Comparison of ENCODE assay signal across 24 cellular contexts in genomic region chr7:148507741-148508285, GRCh38.
DNase-seq lines count a peak whose midpoint lies in the region; ATAC-seq and TF ChIP-seq lines count a peak whose summit lies in the region.
"Had no signal": no experiment of that assay in that cellular context is flagged by ENCODE, and none has a peak within 500 bp of the region (broad histone marks: within the 10 kb centered on the region; RNA-seq: fewer than 3 reads in every experiment).

No MANE protein-coding gene starts in this region.

- no peaks in the 10 kb centered on the region for H3K9me2 ChIP-seq in OCI-LY7 (ENCODE audit: insufficient read depth, low read length)

- H2AFZ ChIP-seq in OCI-LY7 (ENCODE audit: low read length) = no peak overlapping the region

- no peaks in the 10 kb centered on the region for H4K20me1 ChIP-seq in OCI-LY7 (ENCODE audit: insufficient read depth, low read length)

- H3K4me3 ChIP-seq in OCI-LY7 (ENCODE audit: low read depth, low read length, poor library complexity, severe bottlenecking) = no peak overlapping the region
- H3K4me3 ChIP-seq in gastroesophageal sphincter = no peak overlapping the region
- H3K4me3 ChIP-seq: left lung, MG63, prostate gland, sigmoid colon, SJCRH30, vagina had no signal

- no peak for TF ChIP-seq POLR2A in gastroesophageal sphincter (IDR thresholded peaks at IDR 0.05)

- H3K36me3 ChIP-seq in OCI-LY7 (ENCODE audit: insufficient read depth, low read length) = no peaks in the 10 kb centered on the region
- H3K36me3 ChIP-seq in gastroesophageal sphincter = no peaks in the 10 kb centered on the region
- H3K36me3 ChIP-seq: brain microvascular endothelial cell, left lung, MG63, prostate gland, sigmoid colon, SJCRH30, vagina had no signal

- peaks cover 30% of the 10 kb centered on the region for H3K4me1 Mint-ChIP-seq in activated naive CD4-positive, alpha-beta T cell treated with anti-CD3 and anti-CD28 coated beads for 36 hours (ENCODE audit: low read depth)
- peaks cover 3 to 5% of the 10 kb centered on the region in 2 donors for H3K4me1 Mint-ChIP-seq in effector memory CD8-positive, alpha-beta T cell (ENCODE audit: low read depth in 2 of 2)
- H3K4me1 Mint-ChIP-seq in stimulated activated effector memory CD8-positive, alpha-beta T cell treated with anti-CD3 and anti-CD28 coated beads, Interleukin-12 subunit alpha, Interleukin-12 subunit beta, amount 100 ng/mL, for 72 hours = peaks cover 18% of the 10 kb centered on the region
- H3K4me1 Mint-ChIP-seq in mesothelial cell of epicardium = no peaks in the 10 kb centered on the region

- CTCF ChIA-PET in activated naive CD4-positive, alpha-beta T cell treated with anti-CD3 and anti-CD28 coated beads for 36 hours (lab: Charles Lee) = interaction anchor here (1.0 kb wide), 1 partner anchor 11 kb away, joined by 3 read pairs; no protein-coding TSS in a partner anchor
- CTCF ChIA-PET in OCI-LY7 (lab: Charles Lee; ENCODE audit: unreplicated experiment) = no interaction called here

- H3K36me3 Mint-ChIP-seq in activated naive CD4-positive, alpha-beta T cell treated with anti-CD3 and anti-CD28 coated beads for 36 hours (ENCODE audit: low read depth) = no peaks in the 10 kb centered on the region
- no peaks in the 10 kb centered on the region for H3K36me3 Mint-ChIP-seq in effector memory CD8-positive, alpha-beta T cell (ENCODE audit: insufficient read depth)
- no peaks in the 10 kb centered on the region for H3K36me3 Mint-ChIP-seq in stimulated activated effector memory CD8-positive, alpha-beta T cell treated with anti-CD3 and anti-CD28 coated beads, Interleukin-12 subunit alpha, Interleukin-12 subunit beta, amount 100 ng/mL, for 72 hours
- H3K36me3 Mint-ChIP-seq in mesothelial cell of epicardium = no peaks in the 10 kb centered on the region

- no peak overlapping the region for H3K27ac ChIP-seq in OCI-LY7 (ENCODE audit: low read depth, low read length, poor library complexity, severe bottlenecking)
- no peak overlapping the region for H3K27ac ChIP-seq in gastroesophageal sphincter
- H3K27ac ChIP-seq: brain microvascular endothelial cell, left lung, prostate gland, sigmoid colon, SJCRH30, vagina had no signal

- WGBS in gastroesophageal sphincter (ENCODE audit: low coverage in 1 of 2), 2 donors = 83 to 88% methylated on average over 7 of the region's 7 CpGs

- peak overlapping the region; percentile 56 for H3K27ac Mint-ChIP-seq in activated naive CD4-positive, alpha-beta T cell treated with anti-CD3 and anti-CD28 coated beads for 36 hours
- peak overlapping the region; percentile 41 to 57 for H3K27ac Mint-ChIP-seq in effector memory CD8-positive, alpha-beta T cell
- peak overlapping the region; percentile 35 for H3K27ac Mint-ChIP-seq in stimulated activated effector memory CD8-positive, alpha-beta T cell treated with anti-CD3 and anti-CD28 coated beads, Interleukin-12 subunit alpha, Interleukin-12 subunit beta, amount 100 ng/mL, for 72 hours
- H3K27ac Mint-ChIP-seq in mesothelial cell of epicardium = no peak overlapping the region

- POLR2A ChIA-PET in OCI-LY7 (lab: Charles Lee) = no interaction called here

- BruUV-seq in OCI-LY7 (replicated peaks; lab: Mats Ljungman, UMichigan) = no TSS peak

- TF ChIP-seq CTCF in OCI-LY7 (conservative IDR thresholded peaks at IDR 0.05; ENCODE audit: low read length) (no peak), mesothelial cell of epicardium (IDR thresholded peaks at IDR 0.05; ENCODE audit: unreplicated experiment) (no peak), gastroesophageal sphincter (IDR thresholded peaks at IDR 0.05) (no peak)

- H3K27me3 ChIP-seq in gastroesophageal sphincter = no peaks in the 10 kb centered on the region
- H3K27me3 ChIP-seq: brain microvascular endothelial cell, MG63, sigmoid colon, vagina had no signal

- no peaks in the 10 kb centered on the region for H3K9me3 ChIP-seq in OCI-LY7 (ENCODE audit: low read length)
- no peaks in the 10 kb centered on the region for H3K9me3 ChIP-seq in gastroesophageal sphincter
- H3K9me3 ChIP-seq: Caco-2, left lung, MG63, prostate gland, sigmoid colon, SJCRH30, vagina had no signal

- no peak overlapping the region for H3K4me3 Mint-ChIP-seq in activated naive CD4-positive, alpha-beta T cell treated with anti-CD3 and anti-CD28 coated beads for 36 hours
- peak overlapping the region in 1 of 2 donors; percentile 53 for H3K4me3 Mint-ChIP-seq in effector memory CD8-positive, alpha-beta T cell
- peak overlapping the region; percentile 48 for H3K4me3 Mint-ChIP-seq in stimulated activated effector memory CD8-positive, alpha-beta T cell treated with anti-CD3 and anti-CD28 coated beads, Interleukin-12 subunit alpha, Interleukin-12 subunit beta, amount 100 ng/mL, for 72 hours
- no peak overlapping the region for H3K4me3 Mint-ChIP-seq in mesothelial cell of epicardium

- no peak for ATAC-seq in effector memory CD8-positive, alpha-beta T cell (replicated peaks)
- peak; percentile 81 for ATAC-seq in stimulated activated effector memory CD8-positive, alpha-beta T cell treated with anti-CD3 and anti-CD28 coated beads, Interleukin-12 subunit alpha, Interleukin-12 subunit beta, amount 100 ng/mL, for 72 hours
- ATAC-seq in gastroesophageal sphincter = no peak
- ATAC-seq: left lung had no signal

- intact Hi-C loops in activated naive CD4-positive, alpha-beta T cell treated with anti-CD3 and anti-CD28 coated beads for 36 hours (cut with micrococcal nuclease) = loop anchor here (1.0 to 5.0 kb wide), 11 partner anchors 27 to 431 kb away; partner anchors contain the start of gene EZH2
- intact Hi-C loops in OCI-LY7 (cut with micrococcal nuclease; ENCODE audit: unreplicated experiment) = loop anchor here (2.0 kb wide), 1 partner anchor 19 kb away; no protein-coding TSS in a partner anchor

- peak overlapping the region; percentile 35; the same call in 1 of the 2 replicates for H3K4me2 ChIP-seq in OCI-LY7 (ENCODE audit: low read length)

- no peaks in the 10 kb centered on the region for H3K9me3 Mint-ChIP-seq in activated naive CD4-positive, alpha-beta T cell treated with anti-CD3 and anti-CD28 coated beads for 36 hours
- no peaks in the 10 kb centered on the region for H3K9me3 Mint-ChIP-seq in effector memory CD8-positive, alpha-beta T cell
- H3K9me3 Mint-ChIP-seq in stimulated activated effector memory CD8-positive, alpha-beta T cell treated with anti-CD3 and anti-CD28 coated beads, Interleukin-12 subunit alpha, Interleukin-12 subunit beta, amount 100 ng/mL, for 72 hours = no peaks in the 10 kb centered on the region
- H3K9me3 Mint-ChIP-seq in mesothelial cell of epicardium = no peaks in the 10 kb centered on the region

- H3K27me3 Mint-ChIP-seq in activated naive CD4-positive, alpha-beta T cell treated with anti-CD3 and anti-CD28 coated beads for 36 hours (ENCODE audit: low read depth) = peaks cover 3% of the 10 kb centered on the region
- peaks cover under 1 to 28% of the 10 kb centered on the region in 2 donors for H3K27me3 Mint-ChIP-seq in effector memory CD8-positive, alpha-beta T cell
- H3K27me3 Mint-ChIP-seq in mesothelial cell of epicardium (ENCODE audit: low read depth) = no peaks in the 10 kb centered on the region

- DNase-seq in activated naive CD4-positive, alpha-beta T cell treated with anti-CD3 and anti-CD28 coated beads for 36 hours = peak; percentile 72
- no peak for DNase-seq in activated naive CD4-positive, alpha-beta T cell (lab: John Stamatoyannopoulos, UW)
- DNase-seq in OCI-LY7 (ENCODE audit: low spot score) (no peak), mesothelial cell of epicardium (ENCODE audit: low spot score in 2 of 2, unreplicated experiment in 2 of 2) (no peak), NCI-H1436 (lab: John Stamatoyannopoulos, UW) (no peak)
- DNase-seq in effector memory CD8-positive, alpha-beta T cell = no peak
- DNase-seq in stimulated activated effector memory CD8-positive, alpha-beta T cell treated with anti-CD3 and anti-CD28 coated beads, Interleukin-12 subunit alpha, Interleukin-12 subunit beta, amount 100 ng/mL, for 72 hours (ENCODE audit: low spot score in 2 of 2) = no peak
- DNase-seq: amniotic stem cell, brain microvascular endothelial cell, C1 segment of cervical spinal cord, Caco-2, DMS79 treated with DMSO at 0.1 percent for 48 hours, hypothalamus, left lung, mesendoderm, MG63, NCI-H2081, NCI-H2227 treated with DMSO at 0.1 percent for 48 hours, NCI-H69, sigmoid colon, SJCRH30 had no signal

- TF ChIP-seq EP300 in gastroesophageal sphincter (IDR thresholded peaks at IDR 0.05) = no peak

- no peaks in the 10 kb centered on the region for H3K79me2 ChIP-seq in OCI-LY7 (ENCODE audit: insufficient read depth, low read depth, low read length)

- H3K4me1 ChIP-seq in OCI-LY7 (ENCODE audit: insufficient read depth, low read length, poor library complexity, severe bottlenecking) = peaks cover 7% of the 10 kb centered on the region
- no peaks in the 10 kb centered on the region for H3K4me1 ChIP-seq in gastroesophageal sphincter
- H3K4me1 ChIP-seq: left lung, prostate gland, sigmoid colon, SJCRH30, vagina had no signal
